17 cellular contexts compared by ENCODE assay signal in the genomic region with DNA sequence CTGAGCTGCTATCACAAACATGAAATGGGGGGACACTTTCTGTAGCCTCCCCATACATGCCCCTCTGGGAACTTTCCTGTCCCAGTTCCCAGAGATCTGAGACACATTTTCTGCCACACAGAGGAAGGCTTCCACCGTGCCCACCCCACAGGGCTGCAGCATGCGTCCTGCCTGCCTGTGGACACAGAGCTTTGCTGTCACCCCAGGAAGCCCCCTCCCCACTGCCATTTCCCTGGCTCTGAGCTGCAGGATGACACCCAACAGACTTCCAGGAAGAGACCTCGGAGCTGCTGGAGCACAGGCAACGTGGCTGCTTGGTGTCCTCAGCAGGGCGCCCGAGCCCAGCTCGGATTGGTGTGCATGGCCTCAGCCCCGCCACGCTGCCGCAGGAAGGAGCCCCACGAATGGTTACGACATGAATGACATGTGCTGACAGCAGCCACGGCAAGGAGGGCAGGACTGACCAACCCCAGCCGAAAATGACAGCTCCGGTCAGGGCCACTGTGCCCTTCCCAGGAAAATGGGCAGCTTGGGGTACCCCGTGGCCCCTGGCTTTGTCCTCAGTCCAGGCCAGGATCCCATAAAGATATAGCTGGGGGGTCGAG.
DNase-seq lines count a peak whose midpoint lies in the region; ATAC-seq and TF ChIP-seq lines count a peak whose summit lies in the region.
"Had no signal": no experiment of that assay in that cellular context is flagged by ENCODE, and none has a peak within 500 bp of the region (broad histone marks: within the 10 kb centered on the region; RNA-seq: fewer than 3 reads in every experiment).

No MANE protein-coding gene starts in this region.

- H3K27me3 Mint-ChIP-seq in IgD-negative memory B cell (no peaks in the 10 kb centered on the region), brain (no peaks in the 10 kb centered on the region)
- H3K27me3 Mint-ChIP-seq in stimulated activated memory B cell treated with anti-CD40 and anti-IgM and Interleukin-4, amounts not matched to agents 10 μg/mL and 1 μg/mL and 100 μg/mL, for 72 hours: no peaks in the 10 kb centered on the region

- no peak for ATAC-seq in stimulated activated memory B cell treated with anti-CD40 and anti-IgM and Interleukin-4, amounts not matched to agents 10 μg/mL and 1 μg/mL and 100 μg/mL, for 72 hours
- ATAC-seq in mucosa of descending colon: no peak
- ATAC-seq: left lung had no signal

- peak overlapping the region; percentile 23 for H3K27ac ChIP-seq in mesodermal cell (ENCODE audit: low read depth, low read length, severe bottlenecking)
- peak overlapping the region; percentile 10 for H3K27ac ChIP-seq in substantia nigra (ENCODE audit: low read depth, low read length, poor library complexity, severe bottlenecking)
- H3K27ac ChIP-seq: C4-2B, neural progenitor cell, SK-N-MC had no signal

- DNase-seq in substantia nigra (lab: John Stamatoyannopoulos, UW) (no peak), NCI-H2227 treated with DMSO at 0.1 percent for 48 hours (lab: John Stamatoyannopoulos, UW) (no peak), mucosa of descending colon (no peak)
- DNase-seq: activated effector memory CD4-positive, alpha-beta T cell treated with anti-CD3 and anti-CD28 coated beads, Interleukin-2, amount 50 U/mL, for 16 hours; DND-41; Karpas-422; NCI-H1436 treated with DMSO at 0.1 percent for 48 hours; NCI-H446 had no signal

- intact Hi-C loops in mucosa of descending colon (cut with DNase I, micrococcal nuclease): no loop called here

- H3K4me1 Mint-ChIP-seq in IgD-negative memory B cell (peaks cover 0 to 10% (median 2%) of the 10 kb centered on the region in 3 donors), brain (peaks cover 71% of the 10 kb centered on the region)
- no peaks in the 10 kb centered on the region for H3K4me1 Mint-ChIP-seq in stimulated activated memory B cell treated with anti-CD40 and anti-IgM and Interleukin-4, amounts not matched to agents 10 μg/mL and 1 μg/mL and 100 μg/mL, for 72 hours

- H3K36me3 ChIP-seq in mesodermal cell (ENCODE audit: control insufficient read depth, insufficient read depth, low read length) (peaks cover 96% of the 10 kb centered on the region), mucosa of descending colon (ENCODE audit: low read depth) (no peaks in the 10 kb centered on the region)
- H3K36me3 ChIP-seq: neural progenitor cell had no signal

- H3K36me3 Mint-ChIP-seq in IgD-negative memory B cell: peaks cover 7% of the 10 kb centered on the region
- H3K36me3 Mint-ChIP-seq in brain: peaks cover 64% of the 10 kb centered on the region
- H3K36me3 Mint-ChIP-seq in stimulated activated memory B cell treated with anti-CD40 and anti-IgM and Interleukin-4, amounts not matched to agents 10 μg/mL and 1 μg/mL and 100 μg/mL, for 72 hours: peaks cover 38% of the 10 kb centered on the region

- 95 to 98% methylated on average over 15 to 17 of the region's 17 CpGs for WGBS in mesodermal cell (ENCODE audit: insufficient coverage in 2 of 2), 2 experiments

- H3K4me1 ChIP-seq in mesodermal cell (ENCODE audit: control insufficient read depth, insufficient read depth, low read length, poor library complexity, severe bottlenecking): peaks cover 37% of the 10 kb centered on the region
- no peaks in the 10 kb centered on the region for H3K4me1 ChIP-seq in mucosa of descending colon (ENCODE audit: low read depth)

- H3K4me3 Mint-ChIP-seq in IgD-negative memory B cell (no peak overlapping the region), brain (peak overlapping the region in 1 of 5 experiments; percentile 40)
- H3K4me3 Mint-ChIP-seq in stimulated activated memory B cell treated with anti-CD40 and anti-IgM and Interleukin-4, amounts not matched to agents 10 μg/mL and 1 μg/mL and 100 μg/mL, for 72 hours: no peak overlapping the region
- H3K4me3 Mint-ChIP-seq: neural progenitor cell had no signal

- no peaks in the 10 kb centered on the region for H3K9me3 ChIP-seq in mesodermal cell (ENCODE audit: control insufficient read depth, low read length)
- H3K9me3 ChIP-seq in mucosa of descending colon: no peaks in the 10 kb centered on the region
- H3K9me3 ChIP-seq: left lung, thoracic aorta had no signal

- H3K4me3 ChIP-seq in mesodermal cell (ENCODE audit: extremely low read depth, insufficient read depth, low read length, poor library complexity, severe bottlenecking) (no peak overlapping the region), mucosa of descending colon (no peak overlapping the region)
- H3K4me3 ChIP-seq: left lung, neural progenitor cell, SK-N-MC, thoracic aorta had no signal

- H3K9me3 Mint-ChIP-seq in IgD-negative memory B cell: no peaks in the 10 kb centered on the region
- peaks cover 0 to 2% (median 0%) of the 10 kb centered on the region in 5 experiments for H3K9me3 Mint-ChIP-seq in brain
- H3K9me3 Mint-ChIP-seq in stimulated activated memory B cell treated with anti-CD40 and anti-IgM and Interleukin-4, amounts not matched to agents 10 μg/mL and 1 μg/mL and 100 μg/mL, for 72 hours: no peaks in the 10 kb centered on the region
- H3K9me3 Mint-ChIP-seq: neural progenitor cell had no signal

- TF ChIP-seq CTCF in brain (conservative IDR thresholded peaks at IDR 0.05) (no peak), mucosa of descending colon (IDR thresholded peaks at IDR 0.05) (no peak)

- H3K27ac Mint-ChIP-seq in IgD-negative memory B cell (peak overlapping the region in 2 of 3 donors; percentile 22 to 39), brain (peak overlapping the region in 3 of 5 experiments; percentile 61 to 93 (median 67))
- no peak overlapping the region for H3K27ac Mint-ChIP-seq in stimulated activated memory B cell treated with anti-CD40 and anti-IgM and Interleukin-4, amounts not matched to agents 10 μg/mL and 1 μg/mL and 100 μg/mL, for 72 hours
- H3K27ac Mint-ChIP-seq: neural progenitor cell had no signal
